In the genomic region with DNA sequence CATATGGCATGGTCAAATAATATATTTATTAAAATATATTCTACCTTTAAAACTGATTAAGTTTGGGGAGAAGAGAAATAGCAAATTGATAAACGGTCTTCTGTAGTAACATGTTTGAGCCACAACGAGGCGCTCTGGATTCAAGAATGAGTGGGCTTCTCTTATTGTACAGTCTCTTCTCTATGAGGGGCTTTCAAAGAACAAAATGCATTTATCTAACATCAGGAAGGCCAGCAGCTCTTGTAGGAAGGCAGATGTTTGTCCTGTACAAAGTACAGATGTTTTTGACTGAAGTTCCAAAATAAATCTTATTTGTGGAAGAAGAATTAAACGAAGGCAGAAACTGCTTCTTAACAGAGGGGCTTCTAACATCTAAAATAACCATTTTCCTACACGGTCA, we compare ENCODE assay signal across 8 cellular contexts.
DNase-seq lines count a peak whose midpoint lies in the region; ATAC-seq, FAIRE-seq and TF ChIP-seq lines count a peak whose summit lies in the region.

No MANE protein-coding gene starts in this region.

- H3K9me3 ChIP-seq in A549 (no peaks in the 10 kb centered on the region), NT2/D1 (ENCODE audit: insufficient read depth, low read length) (no peaks in the 10 kb centered on the region), osteoblast (ENCODE audit: low read depth, low read length) (no peaks in the 10 kb centered on the region)
- H3K9me3 ChIP-seq in effector memory CD4-positive, alpha-beta T cell (ENCODE audit: control insufficient read depth, low read length) = no peaks in the 10 kb centered on the region

- no peaks in the 10 kb centered on the region for H3K36me3 ChIP-seq in NT2/D1 (ENCODE audit: insufficient read depth, insufficient read length, low read length)
- no peaks in the 10 kb centered on the region for H3K36me3 ChIP-seq in osteoblast (ENCODE audit: insufficient read depth, low read length)
- H3K36me3 ChIP-seq in effector memory CD4-positive, alpha-beta T cell (ENCODE audit: control insufficient read depth, insufficient read depth, low read length) = no peaks in the 10 kb centered on the region

- TF ChIP-seq POLR2A in A549 (IDR thresholded peaks at IDR 0.05; ENCODE audit: low read length) (no peak), GM12891 (IDR thresholded peaks at IDR 0.05; ENCODE audit: low read depth, low read length) (no peak)

- H3K79me2 ChIP-seq in osteoblast (ENCODE audit: insufficient read depth, low read length) = no peaks in the 10 kb centered on the region

- no peak for ATAC-seq in A549

- no peak overlapping the region for H3K4me2 ChIP-seq in A549
- H3K4me2 ChIP-seq in osteoblast (ENCODE audit: insufficient read depth, low read length) = no peak overlapping the region

- TF ChIP-seq RAD21 in A549 (conservative IDR thresholded peaks at IDR 0.05 in 1 of 2, IDR thresholded peaks at IDR 0.05 in 1 of 2) = peak; percentile 77

- TF ChIP-seq EP300 in A549 (IDR thresholded peaks at IDR 0.05) = no peak

- FAIRE-seq in A549 (lab: Jason Lieb, UNC) = no peak
- peak; percentile 13 for FAIRE-seq in GM12891 (lab: Jason Lieb, UNC)

- no peak overlapping the region for H2AFZ ChIP-seq in osteoblast (ENCODE audit: low read length)

- POLR2A ChIA-PET in A549 (lab: Yijun Ruan, JAX) = no interaction called here

- CTCF ChIA-PET in A549 (lab: Yijun Ruan, JAX) = interaction anchor here (0.8 to 4.7 kb wide), 15 partner anchors 8 to 1218 kb away, joined by 3 to 65 read pairs (median 4); no protein-coding TSS in a partner anchor

- H3K27me3 ChIP-seq in NT2/D1 (ENCODE audit: insufficient read depth, insufficient read length) (no peaks in the 10 kb centered on the region), osteoblast (ENCODE audit: insufficient read depth, low read length) (no peaks in the 10 kb centered on the region)
- no peaks in the 10 kb centered on the region for H3K27me3 ChIP-seq in effector memory CD4-positive, alpha-beta T cell (replicated peaks; ENCODE audit: control insufficient read depth, insufficient read depth, low read length, poor library complexity, severe bottlenecking)

- H3K27ac ChIP-seq in A549 = no peak overlapping the region
- H3K27ac ChIP-seq in osteoblast (ENCODE audit: low read depth, low read length) = peak overlapping the region; percentile 56
- H3K27ac ChIP-seq in effector memory CD4-positive, alpha-beta T cell (ENCODE audit: insufficient read depth, low read length, poor library complexity, severe bottlenecking) = no peak overlapping the region

- WGBS in A549 (ENCODE audit: missing lambda C conversion rate) = 21% methylated on average over 5 of the region's 5 CpGs

- TF ChIP-seq CTCF in A549 (IDR thresholded peaks at IDR 0.05) = peak; percentile 64
- TF ChIP-seq CTCF in epithelial cell of esophagus (IDR thresholded peaks at IDR 0.05; ENCODE audit: insufficient read depth, low read depth, low read length, missing control alignments) = peak; percentile 60
- TF ChIP-seq CTCF in osteoblast (IDR thresholded peaks at IDR 0.05; ENCODE audit: extremely low read depth, low read depth, low read length) = peak; percentile 79

- H4K20me1 ChIP-seq in osteoblast (ENCODE audit: insufficient read depth, low read length) = no peaks in the 10 kb centered on the region

- DNase-seq in A549 (ENCODE audit: low read depth in 1 of 2, low spot score in 1 of 2) (peak in 1 of 2 experiments; percentile 46), GM12891 (ENCODE audit: insufficient read length, low spot score) (no peak), NT2/D1 (ENCODE audit: low read depth, low spot score) (peak; percentile 13), epithelial cell of esophagus (ENCODE audit: low read depth) (peak; percentile 48), osteoblast (ENCODE audit: insufficient read length, low spot score, missing footprints) (no peak), D341Med (ENCODE audit: low spot score) (no peak), GF-D8 (lab: John Stamatoyannopoulos, UW) (no peak)
- DNase-seq in effector memory CD4-positive, alpha-beta T cell = no peak

- H3K4me1 ChIP-seq in A549 (peaks cover 24% of the 10 kb centered on the region), NT2/D1 (ENCODE audit: insufficient read depth, insufficient read length) (no peaks in the 10 kb centered on the region), osteoblast (ENCODE audit: insufficient read depth, low read length) (peaks cover 62% of the 10 kb centered on the region)
- H3K4me1 ChIP-seq in effector memory CD4-positive, alpha-beta T cell (ENCODE audit: control insufficient read depth, insufficient read depth, low read length, poor library complexity, severe bottlenecking) = no peaks in the 10 kb centered on the region

- no peak overlapping the region for H3K4me3 ChIP-seq in A549
- H3K4me3 ChIP-seq in NT2/D1 (ENCODE audit: insufficient read length, low read depth) = no peak overlapping the region
- no peak overlapping the region for H3K4me3 ChIP-seq in epithelial cell of esophagus (ENCODE audit: low read length)
- no peak overlapping the region for H3K4me3 ChIP-seq in osteoblast (ENCODE audit: insufficient read depth, low read length)
- H3K4me3 ChIP-seq in effector memory CD4-positive, alpha-beta T cell (ENCODE audit: insufficient read depth, low read depth, low read length, poor library complexity, severe bottlenecking) = no peak overlapping the region

- no peak overlapping the region for H3K9ac ChIP-seq in NT2/D1 (ENCODE audit: insufficient read length, low read depth)

TF ChIP-seq in A549, 52 proteins besides CTCF, POLR2A, EP300 and RAD21:
- TF ChIP-seq SMC3 (IDR thresholded peaks at IDR 0.05) (peak; percentile 59), ZNF302 (CRISPR knock-in tag; IDR thresholded peaks at IDR 0.05) (no peak)
TF ChIP-seq in A549: peak in this region for 1.

TF ChIP-seq in GM12891, 5 proteins besides CTCF, POLR2A, EP300 and RAD21:
- TF ChIP-seq SPI1 (IDR thresholded peaks at IDR 0.05; ENCODE audit: low read depth, low read length) (no peak), POU2F2 (IDR thresholded peaks at IDR 0.05; ENCODE audit: low read depth, low read length) (no peak), PAX5 (IDR thresholded peaks at IDR 0.05; ENCODE audit: insufficient read depth, low read length, severe bottlenecking) (no peak), TAF1 (IDR thresholded peaks at IDR 0.05; ENCODE audit: low read depth, low read length) (no peak), POLR2AphosphoS5 (IDR thresholded peaks at IDR 0.05; ENCODE audit: low read depth, low read length) (no peak)
TF ChIP-seq in GM12891: peak in this region for 0.

Comparison
In these comparisons a context has a peak if more than half of its experiments do, and no peak if none do; other contexts are left out.
1. DNase-seq: peak in NT2/D1 (single experiment) and epithelial cell of esophagus (single experiment); none in GM12891 (single experiment), osteoblast (single experiment), D341Med (single experiment), GF-D8 (single experiment) and effector memory CD4-positive, alpha-beta T cell (0 of 3).
2. Peak in every context shown above with its lines, with median percentiles within 50 percentile points of each other: CTCF ChIP-seq.